9 cellular contexts compared by ENCODE assay signal in genomic region chr15:73264881-73265280, GRCh38.
"Had no signal": no experiment of that assay in that cellular context is flagged by ENCODE, and none has a peak within 500 bp of the region (broad histone marks: within the 10 kb centered on the region; RNA-seq: fewer than 3 reads in every experiment).

No MANE protein-coding gene starts in this region.

- H3K27me3 Mint-ChIP-seq: activated T-helper 17 cell treated with anti-CD3 and anti-CD28 coated beads, Interleukin-2, amount 50 U/mL, for 72 hours had no signal

- H3K27me3 ChIP-seq: gastrocnemius medialis, heart left ventricle had no signal

- DNase-seq: heart left ventricle, lower lobe of right lung had no signal

- H3K36me3 ChIP-seq: prostate gland had no signal

- H3K9me3 ChIP-seq: gastrocnemius medialis, heart left ventricle, lower lobe of right lung, prostate gland had no signal

- H3K9me3 Mint-ChIP-seq: activated T-helper 17 cell treated with anti-CD3 and anti-CD28 coated beads, Interleukin-2, amount 50 U/mL, for 72 hours; mesothelial cell of epicardium had no signal

- H3K4me1 ChIP-seq: heart left ventricle, lower lobe of right lung, prostate gland had no signal

- H3K27ac Mint-ChIP-seq: activated T-helper 17 cell treated with anti-CD3 and anti-CD28 coated beads, Interleukin-2, amount 50 U/mL, for 72 hours; mesothelial cell of epicardium had no signal

- H3K27ac ChIP-seq: gastrocnemius medialis, heart left ventricle, lower lobe of right lung, prostate gland, skin epidermis had no signal

- H3K4me3 ChIP-seq: gastrocnemius medialis, heart left ventricle, lower lobe of right lung, prostate gland, skin epidermis had no signal

- H3K4me1 Mint-ChIP-seq: mesothelial cell of epicardium had no signal

- ATAC-seq: heart left ventricle; right cardiac atrium; stimulated activated naive CD8-positive, alpha-beta T cell treated with anti-CD3 and anti-CD28 coated beads, Interleukin-15, Interleukin-2, amounts not matched to agents 100 U/mL and 50 U/mL, for 24 hours had no signal

- H3K4me3 Mint-ChIP-seq: activated T-helper 17 cell treated with anti-CD3 and anti-CD28 coated beads, Interleukin-2, amount 50 U/mL, for 72 hours; mesothelial cell of epicardium had no signal
